In the genomic region with DNA sequence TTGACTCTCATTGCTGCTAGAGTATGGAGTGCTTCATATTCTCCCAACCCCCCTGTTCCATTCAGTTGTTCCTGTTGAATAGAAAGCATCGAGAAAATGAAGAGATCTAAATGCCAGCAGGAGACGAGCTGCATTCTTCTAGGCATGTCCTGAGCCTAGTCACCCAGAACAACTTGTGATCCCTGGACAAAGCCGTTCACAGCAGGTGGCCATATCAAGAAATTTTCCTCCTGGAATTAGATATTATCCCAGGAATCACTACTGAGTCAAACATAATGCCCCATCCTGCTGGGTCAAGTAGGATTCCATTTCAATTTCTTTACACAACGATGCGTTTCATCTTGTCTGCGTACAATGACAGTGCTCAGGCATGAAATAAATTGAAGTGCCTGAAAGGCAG, we compare ENCODE assay signal across 20 cellular contexts.
DNase-seq lines count a peak whose midpoint lies in the region; TF ChIP-seq lines count a peak whose summit lies in the region.
"Had no signal": no experiment of that assay in that cellular context is flagged by ENCODE, and none has a peak within 500 bp of the region (broad histone marks: within the 10 kb centered on the region; RNA-seq: fewer than 3 reads in every experiment).

No MANE protein-coding gene starts in this region.

- TF ChIP-seq CTCF in GM10248 (IDR thresholded peaks at IDR 0.05; ENCODE audit: control extremely low read depth, extremely low read depth, low read depth, missing control alignments), result no peak

- CTCF ChIA-PET in GM10248 (lab: Yijun Ruan, JAX), result no interaction called here

- DNase-seq in NCI-H748 (lab: John Stamatoyannopoulos, UW; ENCODE audit: unreplicated experiment) (peak; percentile 40), NCI-H748 treated with DMSO at 0.1 percent for 48 hours (lab: John Stamatoyannopoulos, UW) (no peak), SHP77 treated with DMSO at 0.1 percent for 48 hours (lab: John Stamatoyannopoulos, UW) (peak; percentile 54), kidney glomerular epithelial cell (lab: John Stamatoyannopoulos, UW) (peak; percentile 50), dedifferentiated amniotic fluid mesenchymal stem cell (ENCODE audit: extremely low spot score) (no peak), GM10248 (ENCODE audit: extremely low spot score) (no peak), DMS153 treated with DMSO at 0.1 percent for 48 hours (lab: John Stamatoyannopoulos, UW; ENCODE audit: unreplicated experiment) (no peak), EL (no peak)
- DNase-seq: activated CD4-positive, alpha-beta T cell treated with anti-CD3 and anti-CD28 coated beads, Interleukin-2, amount 10 ng/mL, durations not matched to agents 7 days and 5 days; activated CD8-positive, alpha-beta memory T cell treated with anti-CD3 and anti-CD28 coated beads, Interleukin-2, amount 50 U/mL, for 48 hours; activated gamma-delta T cell treated with Interleukin-2 at 50 U/mL for 16 hours; amniotic stem cell; DMS 273 treated with DMSO at 0.1 percent for 48 hours; effector memory CD8-positive, alpha-beta T cell; heart left ventricle; kidney; MV-4-11; natural killer cell; NCI-H2171; tibial artery had no signal

- POLR2A ChIA-PET in GM10248 (lab: Yijun Ruan, JAX), result no interaction called here

Comparison
In these comparisons a context has a peak if more than half of its experiments do, and no peak if none do; other contexts are left out.
1. DNase-seq: peak in NCI-H748 (single experiment), SHP77 treated with DMSO at 0.1 percent for 48 hours (single experiment) and kidney glomerular epithelial cell (single experiment); none in NCI-H748 treated with DMSO at 0.1 percent for 48 hours (single experiment), dedifferentiated amniotic fluid mesenchymal stem cell (single experiment), GM10248 (single experiment), DMS153 treated with DMSO at 0.1 percent for 48 hours (single experiment) and EL (single experiment).